Comparison of ENCODE assay signal across 8 cellular contexts in genomic region chr5:40679071-40679997, GRCh38. TPM values are rescaled to one million over a fixed set of nuclear protein-coding genes. Genes with fewer than 3 reads are reported as not detected.
DNase-seq lines count a peak whose midpoint lies in the region; ATAC-seq and TF ChIP-seq lines count a peak whose summit lies in the region.

PTGER4 (plus strand) TSS chr5:40679915; CDS start chr5:40680994, 1,079 bp downstream.

- H3K27ac ChIP-seq in adipose tissue (ENCODE audit: low read depth, low read length) (no peak within 1 kb of the TSS), heart right ventricle (peak within 1 kb of the TSS; percentile 66 to 96 (median 90)), upper lobe of right lung (peak within 1 kb of the TSS; percentile 76)

- H3K9me3 ChIP-seq in heart right ventricle (no peaks in the 10 kb centered on the region), upper lobe of right lung (no peaks in the 10 kb centered on the region)

- ATAC-seq in heart right ventricle (peak; percentile 94 to 99 (median 96)), upper lobe of right lung (peak; percentile 95)

- DNase-seq in GM10248 (ENCODE audit: extremely low spot score) = peak; percentile 87
- peak; percentile 78 for DNase-seq in HFFc6
- peak; percentile 86 for DNase-seq in NAMALWA (ENCODE audit: low spot score)
- DNase-seq in T-helper 1 cell = peak; percentile 84 to 97 (median 88)
- peak; percentile 93 to 94 for DNase-seq in heart right ventricle
- peak; percentile 88 for DNase-seq in progenitor cell of endocrine pancreas (ENCODE audit: low spot score, unreplicated experiment)
- DNase-seq in upper lobe of right lung = peak; percentile 97

- peaks cover 9% of the 10 kb centered on the region for H3K27me3 Mint-ChIP-seq in HFFc6 (ENCODE audit: insufficient read depth)
- peaks cover 27% of the 10 kb centered on the region for H3K27me3 Mint-ChIP-seq in progenitor cell of endocrine pancreas

- 0 to 1% (median 1%) methylated on average over 61 to 67 of the region's 67 CpGs for WGBS in adipose tissue, 3 donors
- WGBS in heart right ventricle, 2 donors = 1% methylated on average over 66 to 67 of the region's 67 CpGs

- H3K4me1 ChIP-seq in heart right ventricle (peaks cover 0 to 51% (median 21%) of the 10 kb centered on the region in 9 donors), upper lobe of right lung (peaks cover 10% of the 10 kb centered on the region)

- intact Hi-C loops in heart right ventricle (cut with DNase I) = loop anchor here in 1 of 10 donors (2.0 to 5.0 kb wide), 2 partner anchors 57 to 477 kb away; no protein-coding TSS in a partner anchor
- intact Hi-C loops in upper lobe of right lung (cut with DNase I) = no loop called here

- H3K4me3 ChIP-seq in heart right ventricle (peak within 1 kb of the TSS; percentile 65 to 98 (median 86)), upper lobe of right lung (peak within 1 kb of the TSS; percentile 88)

- H3K9me3 Mint-ChIP-seq in HFFc6 (peaks cover 14% of the 10 kb centered on the region), progenitor cell of endocrine pancreas (ENCODE audit: low read depth) (no peaks in the 10 kb centered on the region)

- H3K4me3 Mint-ChIP-seq in HFFc6 (peak within 1 kb of the TSS; percentile 92), progenitor cell of endocrine pancreas (ENCODE audit: low read depth) (peak within 1 kb of the TSS; percentile 87)

- POLR2A ChIA-PET in GM10248 (lab: Yijun Ruan, JAX) = no interaction called here

- H3K36me3 Mint-ChIP-seq in HFFc6 (ENCODE audit: low read depth) = peaks cover 27% of the 10 kb centered on the region
- H3K36me3 Mint-ChIP-seq in progenitor cell of endocrine pancreas (ENCODE audit: insufficient read depth) = no peaks in the 10 kb centered on the region

- TF ChIP-seq CTCF in GM10248 (IDR thresholded peaks at IDR 0.05; ENCODE audit: control extremely low read depth, extremely low read depth, low read depth, missing control alignments) (no peak), HFFc6 (IDR thresholded peaks at IDR 0.05) (no peak), heart right ventricle (IDR thresholded peaks at IDR 0.05) (no peak), progenitor cell of endocrine pancreas (IDR thresholded peaks at IDR 0.05; ENCODE audit: unreplicated experiment) (no peak), upper lobe of right lung (IDR thresholded peaks at IDR 0.05) (no peak)

- H3K4me1 Mint-ChIP-seq in HFFc6 (ENCODE audit: low read depth) (peaks cover 66% of the 10 kb centered on the region), progenitor cell of endocrine pancreas (ENCODE audit: low read depth) (peaks cover 40% of the 10 kb centered on the region)

- H3K36me3 ChIP-seq in heart right ventricle (peaks cover 0 to 13% (median 0%) of the 10 kb centered on the region in 9 donors), upper lobe of right lung (no peaks in the 10 kb centered on the region)

- H3K27ac Mint-ChIP-seq in HFFc6 (peak within 1 kb of the TSS; percentile 81), progenitor cell of endocrine pancreas (peak within 1 kb of the TSS; percentile 94)

- CTCF ChIA-PET in GM10248 (lab: Yijun Ruan, JAX) = interaction anchor here (1.1 to 1.7 kb wide), 2 partner anchors 56 to 289 kb away, joined by 3 to 5 read pairs; no protein-coding TSS in a partner anchor

- H3K27me3 ChIP-seq in heart right ventricle (peaks cover 0 to 26% (median 10%) of the 10 kb centered on the region in 7 donors), upper lobe of right lung (peaks cover 8% of the 10 kb centered on the region)

RNA-seq across cellular contexts. Expression of gene PTGER4, which starts in this region (rescaled TPM):
- 1 to 10 TPM; 1.4 to 5.1 (median 3.6) TPM for total RNA-seq in HFFc6 (2021; fragmentation: NEBNext Ultra II Directional; extraction: Animal tissue kit (Norgen Biotek cat#: 25700))
- polyA plus RNA-seq in adipose tissue (10 to 100 TPM in 2 of 3 donors, 1 to 10 TPM in 1; 6.0 to 52.5 (median 18.5) TPM), heart right ventricle (1 to 10 TPM; 2.6 to 3.0 TPM)
- total RNA-seq in heart right ventricle (10 to 100 TPM in 3 of 10 donors, 1 to 10 TPM in 7; 2.0 to 20.3 (median 7.7) TPM), progenitor cell of endocrine pancreas (4.7 and 5.6 TPM in 2 replicates), upper lobe of right lung (31.2 TPM)
